ENCODE assay signal across 15 cellular contexts in genomic region chr16:84407588-84408313, GRCh38. TPM values are rescaled to one million over a fixed set of nuclear protein-coding genes. Genes with fewer than 3 reads are reported as not detected.
A peak's percentile ranks its signal among the peaks of the same experiment; 100 is the strongest.
DNase-seq lines count a peak whose midpoint lies in the region; ATAC-seq and TF ChIP-seq lines count a peak whose summit lies in the region.
"Had no signal": no experiment of that assay in that cellular context is flagged by ENCODE, and none has a peak within 500 bp of the region (broad histone marks: within the 10 kb centered on the region; RNA-seq: fewer than 3 reads in every experiment).

No MANE protein-coding gene starts in this region.

- H3K79me1 ChIP-seq in neuronal stem cell (ENCODE audit: low read depth, low read length) = no peaks in the 10 kb centered on the region

- H3K9me3 ChIP-seq in heart right ventricle (no peaks in the 10 kb centered on the region), neuronal stem cell (replicated peaks in 1 of 2; ENCODE audit: control insufficient read depth in 2 of 2, insufficient read depth in 1 of 2, low read depth in 1 of 2, low read length in 2 of 2) (no peaks in the 10 kb centered on the region), Peyer's patch (no peaks in the 10 kb centered on the region)
- no peaks in the 10 kb centered on the region for H3K9me3 ChIP-seq in CD8-positive, alpha-beta T cell (ENCODE audit: low read length)
- H3K9me3 ChIP-seq: HAP-1 had no signal

- H3K4me1 ChIP-seq in heart right ventricle (peaks cover 0 to 3% (median 0%) of the 10 kb centered on the region in 9 donors), neuronal stem cell (ENCODE audit: control insufficient read depth in 2 of 2, insufficient read depth in 1 of 2, low read depth in 1 of 2, low read length in 2 of 2) (peaks cover 0 to 9% of the 10 kb centered on the region in 2 donors), Peyer's patch (no peaks in the 10 kb centered on the region)
- H3K4me1 ChIP-seq in CD8-positive, alpha-beta T cell (ENCODE audit: insufficient read depth, low read length) = no peaks in the 10 kb centered on the region
- H3K4me1 ChIP-seq: HAP-1 had no signal

- no peak for TF ChIP-seq POLR2A in Peyer's patch (IDR thresholded peaks at IDR 0.05)

- no peak overlapping the region for H3K14ac ChIP-seq in neuronal stem cell (ENCODE audit: low read length)

- CTCF ChIA-PET in WTC11 (lab: Charles Lee) = no interaction called here
- CTCF ChIA-PET in CD8-positive, alpha-beta T cell (lab: Charles Lee) = no interaction called here

- H3K36me3 ChIP-seq in heart right ventricle (no peaks in the 10 kb centered on the region), neuronal stem cell (replicated peaks in 1 of 2; ENCODE audit: control insufficient read depth in 2 of 2, insufficient read depth in 2 of 2, low read length in 2 of 2) (no peaks in the 10 kb centered on the region), Peyer's patch (peaks cover 0 to 9% (median 0%) of the 10 kb centered on the region in 3 donors)
- H3K36me3 ChIP-seq in CD8-positive, alpha-beta T cell (ENCODE audit: insufficient read depth, low read length) = no peaks in the 10 kb centered on the region
- H3K36me3 ChIP-seq: HAP-1 had no signal

- H2AK5ac ChIP-seq in neuronal stem cell (ENCODE audit: low read depth, low read length) = peak overlapping the region; percentile 67

- H3K9me3 Mint-ChIP-seq in WTC11 = no peaks in the 10 kb centered on the region
- no peaks in the 10 kb centered on the region for H3K9me3 Mint-ChIP-seq in CD8-positive, alpha-beta T cell

- H2BK12ac ChIP-seq in neuronal stem cell (ENCODE audit: low read length) = no peak overlapping the region

- no peak overlapping the region for H4K8ac ChIP-seq in neuronal stem cell (ENCODE audit: low read depth, low read length)

- H4K91ac ChIP-seq in neuronal stem cell (ENCODE audit: low read depth, low read length, poor library complexity) = no peak overlapping the region

- POLR2A ChIA-PET in WTC11 (lab: Charles Lee) = no interaction called here
- POLR2A ChIA-PET in CD8-positive, alpha-beta T cell (lab: Charles Lee) = no interaction called here

- H3K23ac ChIP-seq in neuronal stem cell (ENCODE audit: low read depth, low read length, poor library complexity) = no peak overlapping the region

- H3K4me2 ChIP-seq in neuronal stem cell (ENCODE audit: insufficient read depth, low read length, poor library complexity, severe bottlenecking) = no peak overlapping the region

- H3K36me3 Mint-ChIP-seq in WTC11 = no peaks in the 10 kb centered on the region
- no peaks in the 10 kb centered on the region for H3K36me3 Mint-ChIP-seq in CD8-positive, alpha-beta T cell
- H3K36me3 Mint-ChIP-seq: CD4-positive, alpha-beta memory T cell had no signal

- peak overlapping the region; percentile 25 for H3K18ac ChIP-seq in neuronal stem cell (ENCODE audit: low read length)

- H3K27ac ChIP-seq in heart right ventricle (no peak overlapping the region), neuronal stem cell (replicated peaks; ENCODE audit: low read length) (no peak overlapping the region), Peyer's patch (no peak overlapping the region)
- H3K27ac ChIP-seq in CD8-positive, alpha-beta T cell (ENCODE audit: low read depth, low read length) = no peak overlapping the region

- no peak for TF ChIP-seq CTCF in heart right ventricle (IDR thresholded peaks at IDR 0.05)
- TF ChIP-seq CTCF in WTC11 (IDR thresholded peaks at IDR 0.05) = no peak
- TF ChIP-seq CTCF in CD8-positive, alpha-beta T cell (IDR thresholded peaks at IDR 0.05) = no peak
- no peak for TF ChIP-seq CTCF in Peyer's patch (IDR thresholded peaks at IDR 0.05)

- H3K27me3 ChIP-seq in heart right ventricle = peaks cover 0 to 55% (median 35%) of the 10 kb centered on the region in 7 donors
- peaks cover 0 to 15% (median 0%) of the 10 kb centered on the region in 3 experiments for H3K27me3 ChIP-seq in neuronal stem cell (ENCODE audit: control insufficient read depth in 3 of 3, insufficient read depth in 3 of 3, low read depth in 1 of 3, low read length in 3 of 3)
- no peaks in the 10 kb centered on the region for H3K27me3 ChIP-seq in CD8-positive, alpha-beta T cell (ENCODE audit: insufficient read depth, low read length)
- H3K27me3 ChIP-seq in Peyer's patch = no peaks in the 10 kb centered on the region

- no peak overlapping the region for H3K4me3 Mint-ChIP-seq in WTC11
- no peak overlapping the region for H3K4me3 Mint-ChIP-seq in CD8-positive, alpha-beta T cell
- H3K4me3 Mint-ChIP-seq: CD4-positive, alpha-beta memory T cell had no signal

- H3K4me3 ChIP-seq in heart right ventricle (no peak overlapping the region), neuronal stem cell (ENCODE audit: low read length in 2 of 2) (no peak overlapping the region), Peyer's patch (no peak overlapping the region)
- no peak overlapping the region for H3K4me3 ChIP-seq in CD8-positive, alpha-beta T cell (ENCODE audit: low read depth, low read length)
- H3K4me3 ChIP-seq: HAP-1 had no signal

- no peak overlapping the region for H3K9ac ChIP-seq in neuronal stem cell (ENCODE audit: low read depth, low read length, poor library complexity)

- peak overlapping the region; percentile 39; the same call in 1 of the 2 replicates for H3K27ac Mint-ChIP-seq in WTC11
- no peak overlapping the region for H3K27ac Mint-ChIP-seq in CD8-positive, alpha-beta T cell
- H3K27ac Mint-ChIP-seq: CD4-positive, alpha-beta memory T cell had no signal

- H2BK5ac ChIP-seq in neuronal stem cell (ENCODE audit: low read length) = no peak overlapping the region

- peak overlapping the region; percentile 13 for H3K4ac ChIP-seq in neuronal stem cell (ENCODE audit: low read length)

- H3K27me3 Mint-ChIP-seq in WTC11 (ENCODE audit: low read depth) = no peaks in the 10 kb centered on the region
- peaks cover 40% of the 10 kb centered on the region for H3K27me3 Mint-ChIP-seq in CD8-positive, alpha-beta T cell (ENCODE audit: low read depth)

- WGBS in heart right ventricle, 2 donors = 77 to 81% methylated on average over 9 of the region's 9 CpGs
- WGBS in neuronal stem cell (ENCODE audit: extremely low coverage in 2 of 2, insufficient read length in 2 of 2, insufficient replicate concordance in 1 of 2), 2 donors = no CpG with 5 or more reads among the region's 9 CpGs

- DNase-seq in cardiac septum (ENCODE audit: low spot score) (peak; percentile 20), heart right ventricle (no peak), WTC11 (ENCODE audit: low spot score) (no peak), neuronal stem cell (ENCODE audit: low spot score) (no peak), Peyer's patch (no peak), 8988T (no peak)
- DNase-seq in CD8-positive, alpha-beta T cell = no peak
- DNase-seq: ACHN; C1 segment of cervical spinal cord; CD4-positive, alpha-beta memory T cell; COR-L47; DND-41; GF-D8 had no signal

- H2BK120ac ChIP-seq in neuronal stem cell (ENCODE audit: low read depth, low read length) = peak overlapping the region; percentile 12

- H2BK15ac ChIP-seq in neuronal stem cell (ENCODE audit: low read length) = peak overlapping the region; percentile 11

- peak overlapping the region; percentile 39 for H2AFZ ChIP-seq in neuronal stem cell (ENCODE audit: low read length)

- intact Hi-C loops in cardiac septum (cut with DNase I) (no loop called here), heart right ventricle (cut with DNase I) (no loop called here)
- intact Hi-C loops in CD8-positive, alpha-beta T cell (cut with DNase I, micrococcal nuclease) = no loop called here

- ATAC-seq in heart right ventricle = no peak
- ATAC-seq in WTC11 = no peak
- ATAC-seq in CD8-positive, alpha-beta T cell = no peak

- no peaks in the 10 kb centered on the region for H3K4me1 Mint-ChIP-seq in WTC11
- no peaks in the 10 kb centered on the region for H3K4me1 Mint-ChIP-seq in CD8-positive, alpha-beta T cell (ENCODE audit: low read depth)

TF ChIP-seq in WTC11, 78 proteins besides CTCF, POLR2A, EP300 and RAD21:
- TF ChIP-seq KAT7 (CRISPR knock-in tag; IDR thresholded peaks at IDR 0.05; ENCODE audit: borderline replicate concordance) (no peak), JUN (CRISPR knock-in tag; IDR thresholded peaks at IDR 0.05) (no peak)
- TF ChIP-seq, protein P1, sequence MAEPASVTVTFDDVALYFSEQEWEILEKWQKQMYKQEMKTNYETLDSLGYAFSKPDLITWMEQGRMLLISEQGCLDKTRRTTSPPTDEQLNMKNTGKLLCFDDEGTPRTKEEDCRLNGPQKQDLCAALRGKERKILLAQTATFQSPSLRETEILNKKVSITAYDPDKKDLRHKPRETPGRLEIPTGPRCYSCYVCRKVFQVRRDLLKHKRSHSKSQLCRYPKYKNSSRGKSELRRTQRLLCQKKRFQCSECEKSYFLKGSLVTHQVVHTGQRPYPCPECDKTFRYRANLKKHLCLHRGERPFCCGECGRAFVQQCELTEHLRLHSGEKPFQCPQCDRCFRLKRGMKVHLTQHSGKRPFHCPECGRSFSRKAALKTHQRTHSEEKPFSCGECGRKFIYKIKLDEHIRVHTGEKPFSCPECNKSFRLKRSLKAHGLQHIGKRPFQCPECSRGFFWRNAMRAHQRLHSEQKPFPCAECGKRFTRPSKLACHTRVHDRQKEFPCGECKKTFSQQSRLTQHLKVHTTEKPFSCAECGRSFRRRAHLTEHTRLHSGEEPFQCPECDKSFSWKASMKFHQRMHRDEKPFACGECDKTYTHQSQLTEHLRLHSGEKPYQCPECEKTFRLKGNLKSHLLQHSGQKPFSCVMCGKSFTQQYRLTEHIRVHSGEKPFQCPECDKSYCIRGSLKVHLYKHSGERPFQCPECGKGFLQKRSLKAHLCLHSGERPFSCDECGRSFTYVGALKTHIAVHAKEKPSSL (CRISPR knock-in tag; conservative IDR thresholded peaks at IDR 0.05) = no peak

RNA-seq across cellular contexts. Expression of gene ATP2C2, which starts 39.4 kb away (rescaled TPM):
- total RNA-seq in cardiac septum (not detected), heart right ventricle (not detected), WTC11 (2021) (2.4 to 4.3 TPM (median 2.8 TPM) in 3 replicates), Peyer's patch (100 to 1,000 TPM in 2 of 4 donors, 10 to 100 TPM in 2; 84.2 to 148 (median 115) TPM)
- polyA plus RNA-seq in heart right ventricle = under 1 TPM in 1 of 2 donors, not detected in 1; 0.01 TPM
- polyA plus RNA-seq in neuronal stem cell (2013, experiment 1 of 2) = 0.24 TPM
- polyA plus RNA-seq in neuronal stem cell (2013, experiment 2 of 2) = 0.47 TPM
- total RNA-seq in CD8-positive, alpha-beta T cell = not detected
- total RNA-seq: A172; CD4-positive, alpha-beta memory T cell had no signal
- polyA plus RNA-seq: CD4-positive, alpha-beta memory T cell had no signal

Comparison
In these comparisons a context has a peak if more than half of its experiments do, and no peak if none do; other contexts are left out.
1. RNA of gene ATP2C2, which starts 39.4 kb away (total RNA-seq): 84.2 to 148 TPM in Peyer's patch; 2.4 to 4.3 TPM in WTC11, not detected in cardiac septum (single experiment), not detected in heart right ventricle and not detected in CD8-positive, alpha-beta T cell; every median in the first group is over 10 times any median in the second.